In genomic region chr11:8315463-8315862, GRCh38 we compare ENCODE assay signal across 16 cellular contexts. TPM values are rescaled to one million over a fixed set of nuclear protein-coding genes. Genes with fewer than 3 reads are reported as not detected.
"Had no signal": no experiment of that assay in that cellular context is flagged by ENCODE, and none has a peak within 500 bp of the region (broad histone marks: within the 10 kb centered on the region; RNA-seq: fewer than 3 reads in every experiment).

No MANE protein-coding gene starts in this region.

- DNase-seq: activated CD4-positive, alpha-beta T cell treated with anti-CD3 and anti-CD28 coated beads, Interleukin-2, amount 50 U/mL, for 1 hour; activated CD4-positive, CD25-positive, alpha-beta regulatory T cell; activated gamma-delta T cell; activated T-cell treated with anti-CD3 and anti-CD28 coated beads, Interleukin-2, amount 50 U/mL, for 24 hours; amygdala; brain microvascular endothelial cell; cerebellar nuclear complex; effector memory CD8-positive, alpha-beta T cell; gastrocnemius medialis; mesendoderm; stimulated activated CD4-positive, alpha-beta T cell treated with anti-CD3 and anti-CD28 coated beads, Interleukin-4, amount 100 ng/mL, for 4 hours; stomach had no signal

- ATAC-seq: effector memory CD8-positive, alpha-beta T cell; gastrocnemius medialis had no signal

RNA-seq across cellular contexts. Expression of gene LMO1, which starts 51.8 kb away (rescaled TPM):
- total RNA-seq: hepatocyte, liver, skeletal muscle tissue, stomach, urinary bladder had no signal
